In genomic region chr1:26145041-26145959, GRCh38 we compare ENCODE assay signal across 8 cellular contexts. TPM values are rescaled to one million over a fixed set of nuclear protein-coding genes. Genes with fewer than 3 reads are reported as not detected.
DNase-seq lines count a peak whose midpoint lies in the region; ATAC-seq, FAIRE-seq and TF ChIP-seq lines count a peak whose summit lies in the region.

No MANE protein-coding gene starts in this region.

- no peaks in the 10 kb centered on the region for H3K4me1 ChIP-seq in mammary epithelial cell (ENCODE audit: insufficient read depth, low read length)
- no peaks in the 10 kb centered on the region for H3K4me1 ChIP-seq in keratinocyte (ENCODE audit: control insufficient read depth, extremely low read depth, insufficient read depth, low read length)

- no peak overlapping the region for H3K4me3 ChIP-seq in AG10803 (ENCODE audit: low read length)
- no peak overlapping the region for H3K4me3 ChIP-seq in H7 (ENCODE audit: insufficient read depth, low read depth, low read length)
- no peak overlapping the region for H3K4me3 ChIP-seq in WI38 (ENCODE audit: low read depth, low read length)
- no peak overlapping the region for H3K4me3 ChIP-seq in mammary epithelial cell (replicated peaks in 1 of 3; ENCODE audit: insufficient read depth in 1 of 3, low read depth in 2 of 3, low read length in 3 of 3)
- no peak overlapping the region for H3K4me3 ChIP-seq in keratinocyte (ENCODE audit: control insufficient read depth in 2 of 3, extremely low read depth in 1 of 3, insufficient read depth in 2 of 3, low read depth in 1 of 3, low read length in 3 of 3)

- no peaks in the 10 kb centered on the region for H3K79me2 ChIP-seq in mammary epithelial cell (ENCODE audit: insufficient read depth, low read length)
- H3K79me2 ChIP-seq in keratinocyte (ENCODE audit: control insufficient read depth, insufficient read depth, low read length): no peaks in the 10 kb centered on the region

- H4K20me1 ChIP-seq in mammary epithelial cell (ENCODE audit: insufficient read depth, low read length) (no peaks in the 10 kb centered on the region), keratinocyte (ENCODE audit: control insufficient read depth, extremely low read depth, insufficient read depth, low read length) (no peaks in the 10 kb centered on the region)

- H3K9me3 ChIP-seq in mammary epithelial cell (replicated peaks; ENCODE audit: insufficient read depth, low read length) (no peaks in the 10 kb centered on the region), keratinocyte (ENCODE audit: control insufficient read depth, low read depth, low read length) (no peaks in the 10 kb centered on the region)

- CTCF ChIA-PET in mammary epithelial cell (lab: Charles Lee; ENCODE audit: low non-redundant PET): interaction anchor here (0.6 to 1.0 kb wide), 4 partner anchors 22 to 250 kb away, joined by 3 to 6 read pairs (median 4); no protein-coding TSS in a partner anchor

- TF ChIP-seq CTCF in AG10803 (conservative IDR thresholded peaks at IDR 0.05; ENCODE audit: low read length) (peak; percentile 82), WI38 (IDR thresholded peaks at IDR 0.05; ENCODE audit: low read depth, low read length) (peak; percentile 63), mammary epithelial cell (conservative IDR thresholded peaks at IDR 0.05 in 1 of 2, IDR thresholded peaks at IDR 0.05 in 1 of 2; ENCODE audit: extremely low read depth in 1 of 2, insufficient read depth in 1 of 2, low read depth in 1 of 2, low read length in 2 of 2) (peak; percentile 59 to 77), keratinocyte (optimal IDR thresholded peaks at IDR 0.05 in 1 of 3, IDR thresholded peaks at IDR 0.05 in 1 of 3, conservative IDR thresholded peaks at IDR 0.05 in 1 of 3; ENCODE audit: extremely low read depth in 1 of 3, insufficient read depth in 2 of 3, low read length in 3 of 3) (peak; percentile 72 to 83 (median 81))

- WGBS in mammary epithelial cell (ENCODE audit: low coverage, missing lambda C conversion rate): 25% methylated on average over 18 of the region's 19 CpGs

- in situ Hi-C loops in mammary epithelial cell (cut with MboI; ENCODE audit: low sequenced_read_pairs in 2 of 2): loop anchor here (5.0 to 10.0 kb wide), 2 partner anchors 38 to 100 kb away; partner anchors contain the start of gene SLC30A2 (in 1 of the 2)

- DNase-seq in AG10803 (ENCODE audit: low read depth): peak; percentile 76
- DNase-seq in H7: peak; percentile 86
- peak; percentile 86 for DNase-seq in NCI-H2227 (lab: John Stamatoyannopoulos, UW; ENCODE audit: unreplicated experiment)
- peak; percentile 62 for DNase-seq in mammary epithelial cell
- peak; percentile 65 for DNase-seq in keratinocyte (ENCODE audit: low read depth, low spot score)
- peak; percentile 48 for DNase-seq in stimulated activated CD4-positive, alpha-beta T cell treated with anti-CD3 and anti-CD28 coated beads, Interleukin-1b, Interleukin-23, amount 100 ng/mL, for 1 hour (ENCODE audit: low read depth in 2 of 2)

- no TSS peak for BruUV-seq in mammary epithelial cell (replicated peaks; lab: Mats Ljungman, UMichigan)

- dilution Hi-C loops in mammary epithelial cell (cut with HindIII; ENCODE audit: low sequenced_read_pairs) (loop anchor here (5.0 kb wide), 1 partner anchor 43 kb away; no protein-coding TSS in a partner anchor), keratinocyte (cut with MboI; ENCODE audit: extremely low pct_ligation_motif_present, low sequenced_read_pairs) (no loop called here)

- H3K36me3 ChIP-seq in H7 (replicated peaks; ENCODE audit: control insufficient read depth, insufficient read depth, low read length) (no peaks in the 10 kb centered on the region), mammary epithelial cell (ENCODE audit: insufficient read depth, low read length) (no peaks in the 10 kb centered on the region), keratinocyte (ENCODE audit: control insufficient read depth in 2 of 2, extremely low read depth in 1 of 2, insufficient read depth in 2 of 2, low read length in 2 of 2) (no peaks in the 10 kb centered on the region)

- H3K4me2 ChIP-seq in mammary epithelial cell (ENCODE audit: insufficient read depth, low read depth, low read length): no peak overlapping the region
- no peak overlapping the region for H3K4me2 ChIP-seq in keratinocyte (ENCODE audit: control insufficient read depth, extremely low read depth, insufficient read depth, low read depth, low read length)

- intact Hi-C loops in mammary epithelial cell (cut with micrococcal nuclease): loop anchor here (1.0 kb wide), 4 partner anchors 40 to 250 kb away; no protein-coding TSS in a partner anchor

- FAIRE-seq in keratinocyte (lab: Jason Lieb, UNC): peak; percentile 91

- H2AFZ ChIP-seq in mammary epithelial cell (ENCODE audit: low read depth, low read length) (no peak overlapping the region), keratinocyte (ENCODE audit: control insufficient read depth, low read length) (no peak overlapping the region)

- no peaks in the 10 kb centered on the region for H3K9me1 ChIP-seq in keratinocyte (ENCODE audit: control insufficient read depth, extremely low read depth, insufficient read depth, low read length)

- H3K27me3 ChIP-seq in H7 (ENCODE audit: control insufficient read depth, insufficient read depth, low read length): peaks cover 7% of the 10 kb centered on the region
- no peaks in the 10 kb centered on the region for H3K27me3 ChIP-seq in mammary epithelial cell (ENCODE audit: insufficient read depth, low read length)
- H3K27me3 ChIP-seq in keratinocyte (ENCODE audit: control insufficient read depth, extremely low read depth, insufficient read depth, low read length): no peaks in the 10 kb centered on the region

- H3K27ac ChIP-seq in mammary epithelial cell (ENCODE audit: insufficient read depth, low read depth, low read length): no peak overlapping the region
- no peak overlapping the region for H3K27ac ChIP-seq in keratinocyte (ENCODE audit: control insufficient read depth, insufficient read depth, low read length)

- no peak for ATAC-seq in GM21619 (IDR thresholded peaks at IDR 0.05; ENCODE audit: unreplicated experiment)

- H3K9ac ChIP-seq in mammary epithelial cell (ENCODE audit: insufficient read depth, low read length) (no peak overlapping the region), keratinocyte (ENCODE audit: control insufficient read depth, extremely low read depth, insufficient read depth, low read length) (no peak overlapping the region)

RNA-seq across cellular contexts. Expression of gene FAM110D, which starts 13.6 kb away (rescaled TPM):
- total RNA-seq in H7 (2014; rRNA removed; shearing (Covaris generic)): 1.00 and 2.7 TPM in 2 replicates
- total RNA-seq in mammary epithelial cell: not detected
- polyA plus RNA-seq in mammary epithelial cell (not detected), keratinocyte (not detected in 3 replicates)
- polyA minus RNA-seq in mammary epithelial cell (not detected), keratinocyte (not detected in 3 replicates)
- not detected for polyA plus RNA-seq in keratinocyte (2011; ENCODE audit: low read depth)
- polyA plus RNA-seq in keratinocyte (2011; cell fraction: cytosol; rRNA removed): not detected in 2 replicates
- polyA plus RNA-seq in keratinocyte (2011; cell fraction: nucleus; rRNA removed): not detected in 2 replicates
- not detected in 2 replicates for polyA plus RNA-seq in keratinocyte (2012; ENCODE audit: low replicate concordance)
- polyA minus RNA-seq in keratinocyte (2011; cell fraction: cytosol; rRNA and poly(A)+ RNA removed): not detected
- not detected in 2 replicates for polyA minus RNA-seq in keratinocyte (2011; cell fraction: nucleus; rRNA and poly(A)+ RNA removed)

RNA-seq across cellular contexts. Expression of gene C1orf232, which starts 23.5 kb away (rescaled TPM):
- total RNA-seq in H7 (2014; rRNA removed; shearing (Covaris generic)): not detected in 2 replicates
- total RNA-seq in mammary epithelial cell: not detected
- not detected for polyA plus RNA-seq in mammary epithelial cell
- not detected for polyA minus RNA-seq in mammary epithelial cell
- polyA plus RNA-seq in keratinocyte: not detected in 3 replicates
- not detected for polyA plus RNA-seq in keratinocyte (2011; ENCODE audit: low read depth)
- not detected in 2 replicates for polyA plus RNA-seq in keratinocyte (2011; cell fraction: cytosol; rRNA removed)
- polyA plus RNA-seq in keratinocyte (2011; cell fraction: nucleus; rRNA removed): not detected in 2 replicates
- not detected in 2 replicates for polyA plus RNA-seq in keratinocyte (2012; ENCODE audit: low replicate concordance)
- polyA minus RNA-seq in keratinocyte: not detected in 3 replicates
- polyA minus RNA-seq in keratinocyte (2011; cell fraction: cytosol; rRNA and poly(A)+ RNA removed): not detected
- not detected in 2 replicates for polyA minus RNA-seq in keratinocyte (2011; cell fraction: nucleus; rRNA and poly(A)+ RNA removed)

RNA-seq across cellular contexts. Expression of gene ZNF593, which starts 24.4 kb away (rescaled TPM):
- total RNA-seq in H7 (2014; rRNA removed; shearing (Covaris generic)): 32.8 and 59.0 TPM in 2 replicates
- 10 to 100 TPM; 31.5 to 41.5 TPM for total RNA-seq in mammary epithelial cell
- polyA plus RNA-seq in mammary epithelial cell (61.2 TPM), keratinocyte (26.0 to 45.2 TPM (median 28.1 TPM) in 3 replicates)
- polyA minus RNA-seq in mammary epithelial cell (20.1 TPM), keratinocyte (4.8 to 9.7 TPM (median 6.7 TPM) in 3 replicates)
- polyA plus RNA-seq in keratinocyte (2011; ENCODE audit: low read depth): 18.9 TPM
- 19.4 and 62.7 TPM in 2 replicates for polyA plus RNA-seq in keratinocyte (2011; cell fraction: cytosol; rRNA removed)
- polyA plus RNA-seq in keratinocyte (2011; cell fraction: nucleus; rRNA removed): 15.8 and 20.9 TPM in 2 replicates
- 34.1 and 57.9 TPM in 2 replicates for polyA plus RNA-seq in keratinocyte (2012; ENCODE audit: low replicate concordance)
- polyA minus RNA-seq in keratinocyte (2011; cell fraction: cytosol; rRNA and poly(A)+ RNA removed): 38.4 TPM
- polyA minus RNA-seq in keratinocyte (2011; cell fraction: nucleus; rRNA and poly(A)+ RNA removed): 7.1 and 7.9 TPM in 2 replicates

RNA-seq across cellular contexts. Expression of gene ZNF593OS, which starts 26.3 kb away (rescaled TPM):
- 0.22 TPM in 1 of 2 replicates, not detected in the other for total RNA-seq in H7 (2014; rRNA removed; shearing (Covaris generic))
- total RNA-seq in mammary epithelial cell: under 1 TPM in 1 of 2 donors, not detected in 1; 0.50 TPM
- polyA plus RNA-seq in mammary epithelial cell (not detected), keratinocyte (0.15 TPM in 1 of 3 replicates, not detected in the others)
- polyA minus RNA-seq in mammary epithelial cell (not detected), keratinocyte (not detected in 3 replicates)
- not detected for polyA plus RNA-seq in keratinocyte (2011; ENCODE audit: low read depth)
- not detected in 2 replicates for polyA plus RNA-seq in keratinocyte (2011; cell fraction: cytosol; rRNA removed)
- polyA plus RNA-seq in keratinocyte (2011; cell fraction: nucleus; rRNA removed): not detected in 2 replicates
- polyA plus RNA-seq in keratinocyte (2012; ENCODE audit: low replicate concordance): 0.42 and 0.52 TPM in 2 replicates
- not detected for polyA minus RNA-seq in keratinocyte (2011; cell fraction: cytosol; rRNA and poly(A)+ RNA removed)
- not detected in 2 replicates for polyA minus RNA-seq in keratinocyte (2011; cell fraction: nucleus; rRNA and poly(A)+ RNA removed)

RNA-seq across cellular contexts. Expression of gene CNKSR1, which starts 32.0 kb away (rescaled TPM):
- total RNA-seq in H7 (2014; rRNA removed; shearing (Covaris generic)): 21.7 and 23.1 TPM in 2 replicates
- total RNA-seq in mammary epithelial cell: 10 to 100 TPM; 26.0 to 38.2 TPM
- polyA plus RNA-seq in mammary epithelial cell (20.8 TPM), keratinocyte (10.6 to 20.2 TPM (median 12.8 TPM) in 3 replicates)
- polyA minus RNA-seq in mammary epithelial cell (67.1 TPM), keratinocyte (24.3 to 57.7 TPM (median 27.2 TPM) in 3 replicates)
- polyA plus RNA-seq in keratinocyte (2011; ENCODE audit: low read depth): 10.3 TPM
- polyA plus RNA-seq in keratinocyte (2011; cell fraction: cytosol; rRNA removed): 9.7 and 12.0 TPM in 2 replicates
- 77.0 and 91.7 TPM in 2 replicates for polyA plus RNA-seq in keratinocyte (2011; cell fraction: nucleus; rRNA removed)
- polyA plus RNA-seq in keratinocyte (2012; ENCODE audit: low replicate concordance): 20.3 and 20.9 TPM in 2 replicates
- 20.3 TPM for polyA minus RNA-seq in keratinocyte (2011; cell fraction: cytosol; rRNA and poly(A)+ RNA removed)
- polyA minus RNA-seq in keratinocyte (2011; cell fraction: nucleus; rRNA and poly(A)+ RNA removed): 31.7 and 44.1 TPM in 2 replicates
